In genomic region chr3:27976933-27977332, GRCh38 we compare ENCODE assay signal across 13 cellular contexts.
A peak's percentile ranks its signal among the peaks of the same experiment; 100 is the strongest.
DNase-seq lines count a peak whose midpoint lies in the region; ATAC-seq and TF ChIP-seq lines count a peak whose summit lies in the region.
"Had no signal": no experiment of that assay in that cellular context is flagged by ENCODE, and none has a peak within 500 bp of the region (broad histone marks: within the 10 kb centered on the region; RNA-seq: fewer than 3 reads in every experiment).

No MANE protein-coding gene starts in this region.

- BruUV-seq in Calu3 (replicated peaks; lab: Mats Ljungman, UMichigan): no TSS peak

- intact Hi-C loops in Calu3 (cut with micrococcal nuclease; ENCODE audit: unreplicated experiment): no loop called here

- H3K27ac ChIP-seq in RWPE1: no peak overlapping the region
- H3K27ac ChIP-seq: neural progenitor cell had no signal

- H3K4me1 Mint-ChIP-seq in Calu3 (ENCODE audit: low read depth, unreplicated experiment) (no peaks in the 10 kb centered on the region), nephron progenitor cell (no peaks in the 10 kb centered on the region), osteocyte (ENCODE audit: unreplicated experiment) (no peaks in the 10 kb centered on the region)
- no peaks in the 10 kb centered on the region for H3K4me1 Mint-ChIP-seq in activated CD8-positive, alpha-beta T cell treated with anti-CD3 and anti-CD28 coated beads, Interleukin-2, amount 10 ng/mL, durations not matched to agents 7 days and 5 days (ENCODE audit: low read depth)
- H3K4me1 Mint-ChIP-seq: neural progenitor cell had no signal

- H3K36me3 Mint-ChIP-seq in Calu3 (ENCODE audit: insufficient read depth, unreplicated experiment): no peaks in the 10 kb centered on the region
- H3K36me3 Mint-ChIP-seq in nephron progenitor cell (ENCODE audit: low read depth): no peaks in the 10 kb centered on the region
- no peaks in the 10 kb centered on the region for H3K36me3 Mint-ChIP-seq in activated CD8-positive, alpha-beta T cell treated with anti-CD3 and anti-CD28 coated beads, Interleukin-2, amount 10 ng/mL, durations not matched to agents 7 days and 5 days (ENCODE audit: low read depth)
- no peaks in the 10 kb centered on the region for H3K36me3 Mint-ChIP-seq in osteocyte (ENCODE audit: unreplicated experiment)
- H3K36me3 Mint-ChIP-seq: neural progenitor cell had no signal

- DNase-seq in Calu3: peak; percentile 7
- peak; percentile 8 for DNase-seq in RWPE1 (ENCODE audit: low spot score)
- DNase-seq in foreskin fibroblast: peak; percentile 19 to 60
- no peak for DNase-seq in nephron progenitor cell
- DNase-seq in activated CD8-positive, alpha-beta T cell treated with anti-CD3 and anti-CD28 coated beads, Interleukin-2, amount 10 ng/mL, durations not matched to agents 7 days and 5 days: no peak
- DNase-seq in osteocyte (ENCODE audit: extremely low spot score, unreplicated experiment): no peak
- DNase-seq in GM19240 (ENCODE audit: insufficient read length, low spot score): no peak
- DNase-seq: aorta, COR-L47, heart right ventricle had no signal

- POLR2A ChIA-PET in RWPE1 (lab: Yijun Ruan, JAX; ENCODE audit: low non-redundant PET): no interaction called here
- POLR2A ChIA-PET in activated CD8-positive, alpha-beta T cell treated with anti-CD3 and anti-CD28 coated beads, Interleukin-2, amount 10 ng/mL, durations not matched to agents 7 days and 5 days (lab: Charles Lee): no interaction called here

- no peak overlapping the region for H3K4me3 Mint-ChIP-seq in Calu3 (ENCODE audit: low read depth, unreplicated experiment)
- H3K4me3 Mint-ChIP-seq in nephron progenitor cell: no peak overlapping the region
- no peak overlapping the region for H3K4me3 Mint-ChIP-seq in activated CD8-positive, alpha-beta T cell treated with anti-CD3 and anti-CD28 coated beads, Interleukin-2, amount 10 ng/mL, durations not matched to agents 7 days and 5 days
- no peak overlapping the region for H3K4me3 Mint-ChIP-seq in osteocyte (ENCODE audit: unreplicated experiment)
- H3K4me3 Mint-ChIP-seq: neural progenitor cell had no signal

- H3K27me3 Mint-ChIP-seq in Calu3 (ENCODE audit: unreplicated experiment) (no peaks in the 10 kb centered on the region), nephron progenitor cell (ENCODE audit: low read depth, poor library complexity) (no peaks in the 10 kb centered on the region), osteocyte (ENCODE audit: unreplicated experiment) (no peaks in the 10 kb centered on the region)
- H3K27me3 Mint-ChIP-seq in activated CD8-positive, alpha-beta T cell treated with anti-CD3 and anti-CD28 coated beads, Interleukin-2, amount 10 ng/mL, durations not matched to agents 7 days and 5 days (ENCODE audit: low read depth): no peaks in the 10 kb centered on the region

- H3K4me3 ChIP-seq in foreskin fibroblast (ENCODE audit: low read depth in 1 of 2, low read length in 2 of 2): no peak overlapping the region
- H3K4me3 ChIP-seq: heart right ventricle, neural progenitor cell had no signal

- peak; percentile 75 for ATAC-seq in HG02884 (IDR thresholded peaks at IDR 0.05; ENCODE audit: unreplicated experiment)
- no peak for ATAC-seq in activated CD8-positive, alpha-beta T cell treated with anti-CD3 and anti-CD28 coated beads, Interleukin-2, amount 10 ng/mL, durations not matched to agents 7 days and 5 days
- ATAC-seq: activated CD4-positive, CD25-positive, alpha-beta regulatory T cell treated with anti-CD3 and anti-CD28 coated beads, Interleukin-2, amount 50 U/mL, for 24 hours had no signal

- TF ChIP-seq CTCF in Calu3 (IDR thresholded peaks at IDR 0.05; ENCODE audit: unreplicated experiment) (no peak), RWPE1 (conservative IDR thresholded peaks at IDR 0.05; ENCODE audit: low read depth) (no peak), foreskin fibroblast (IDR thresholded peaks at IDR 0.05; ENCODE audit: low read depth, low read length) (no peak), nephron progenitor cell (IDR thresholded peaks at IDR 0.05) (no peak), osteocyte (IDR thresholded peaks at IDR 0.05) (no peak)

- CTCF ChIA-PET in Calu3 (lab: Charles Lee): no interaction called here
- CTCF ChIA-PET in RWPE1 (lab: Yijun Ruan, JAX): no interaction called here
- CTCF ChIA-PET in activated CD8-positive, alpha-beta T cell treated with anti-CD3 and anti-CD28 coated beads, Interleukin-2, amount 10 ng/mL, durations not matched to agents 7 days and 5 days (lab: Charles Lee): no interaction called here

- H3K9me3 Mint-ChIP-seq in Calu3 (ENCODE audit: low read depth, unreplicated experiment) (peaks cover 2% of the 10 kb centered on the region), nephron progenitor cell (no peaks in the 10 kb centered on the region), osteocyte (ENCODE audit: unreplicated experiment) (no peaks in the 10 kb centered on the region)
- peaks cover 4% of the 10 kb centered on the region for H3K9me3 Mint-ChIP-seq in activated CD8-positive, alpha-beta T cell treated with anti-CD3 and anti-CD28 coated beads, Interleukin-2, amount 10 ng/mL, durations not matched to agents 7 days and 5 days (ENCODE audit: insufficient read depth)
- H3K9me3 Mint-ChIP-seq: neural progenitor cell had no signal

- no peak overlapping the region for H3K27ac Mint-ChIP-seq in Calu3 (ENCODE audit: unreplicated experiment)
- H3K27ac Mint-ChIP-seq in nephron progenitor cell: no peak overlapping the region
- no peak overlapping the region for H3K27ac Mint-ChIP-seq in activated CD8-positive, alpha-beta T cell treated with anti-CD3 and anti-CD28 coated beads, Interleukin-2, amount 10 ng/mL, durations not matched to agents 7 days and 5 days
- no peak overlapping the region for H3K27ac Mint-ChIP-seq in osteocyte (ENCODE audit: unreplicated experiment)
- H3K27ac Mint-ChIP-seq: neural progenitor cell had no signal

Comparison
In these comparisons a context has a peak if more than half of its experiments do, and no peak if none do; other contexts are left out.
1. DNase-seq: peak in Calu3 (single experiment), RWPE1 (single experiment) and foreskin fibroblast (2 of 2); none in nephron progenitor cell (single experiment), activated CD8-positive, alpha-beta T cell treated with anti-CD3 and anti-CD28 coated beads, Interleukin-2, amount 10 ng/mL, durations not matched to agents 7 days and 5 days (single experiment), osteocyte (single experiment) and GM19240 (single experiment).